Comparison of ENCODE assay signal across 7 cellular contexts in genomic region chr6:111480988-111481830, GRCh38. TPM values are rescaled to one million over a fixed set of nuclear protein-coding genes. Genes with fewer than 3 reads are reported as not detected.
DNase-seq lines count a peak whose midpoint lies in the region; FAIRE-seq and TF ChIP-seq lines count a peak whose summit lies in the region.

No MANE protein-coding gene starts in this region.

- H3K9me3 ChIP-seq in muscle layer of colon (ENCODE audit: low read length), result no peaks in the 10 kb centered on the region

- DNase-seq in NCI-H2227 treated with DMSO at 0.1 percent for 48 hours (lab: John Stamatoyannopoulos, UW), result peak; percentile 35
- DNase-seq in bronchial epithelial cell (ENCODE audit: low read depth), result no peak
- DNase-seq in cortex of kidney (lab: John Stamatoyannopoulos, UW), result no peak
- DNase-seq in T1000 (lab: John Stamatoyannopoulos, UW), result no peak
- no peak for DNase-seq in AG20443 (ENCODE audit: low spot score)

- H3K4me1 ChIP-seq in muscle layer of colon (ENCODE audit: insufficient read depth, low read length), result peaks cover 36% of the 10 kb centered on the region

- no peak for FAIRE-seq in bronchial epithelial cell (lab: Jason Lieb, UNC)

- TF ChIP-seq CTCF in GM12875 (IDR thresholded peaks at IDR 0.05; ENCODE audit: borderline replicate concordance, insufficient read depth, low read depth, low read length) (no peak), bronchial epithelial cell (IDR thresholded peaks at IDR 0.05; ENCODE audit: insufficient read depth, low read length, severe bottlenecking) (no peak)

- H3K27me3 ChIP-seq in bronchial epithelial cell (ENCODE audit: control insufficient read depth, insufficient read depth, low read length) (no peaks in the 10 kb centered on the region), muscle layer of colon (ENCODE audit: control insufficient read depth in 1 of 2, insufficient read depth in 2 of 2, low read length in 2 of 2) (no peaks in the 10 kb centered on the region)

- peak overlapping the region; percentile 90 for H3K9ac ChIP-seq in muscle layer of colon (ENCODE audit: low read length)

- H3K36me3 ChIP-seq in bronchial epithelial cell (ENCODE audit: control insufficient read depth, insufficient read depth, low read length) (no peaks in the 10 kb centered on the region), muscle layer of colon (ENCODE audit: insufficient read depth, low read length) (no peaks in the 10 kb centered on the region)

- peak overlapping the region; percentile 96 for H3K27ac ChIP-seq in muscle layer of colon (ENCODE audit: low read depth, low read length)

- H3K4me3 ChIP-seq in GM12875 (ENCODE audit: low read depth, low read length) (peak overlapping the region; percentile 69), bronchial epithelial cell (ENCODE audit: low read depth, low read length) (peak overlapping the region; percentile 86), muscle layer of colon (ENCODE audit: low read depth in 1 of 2, low read length in 2 of 2) (peak overlapping the region; percentile 89 to 94)

RNA-seq across cellular contexts. Expression of gene REV3L, which starts 1.8 kb away (rescaled TPM):
- 8.4 and 11.1 TPM in 2 replicates for total RNA-seq in bronchial epithelial cell
